Comparison of ENCODE assay signal across 22 cellular contexts in the genomic region with DNA sequence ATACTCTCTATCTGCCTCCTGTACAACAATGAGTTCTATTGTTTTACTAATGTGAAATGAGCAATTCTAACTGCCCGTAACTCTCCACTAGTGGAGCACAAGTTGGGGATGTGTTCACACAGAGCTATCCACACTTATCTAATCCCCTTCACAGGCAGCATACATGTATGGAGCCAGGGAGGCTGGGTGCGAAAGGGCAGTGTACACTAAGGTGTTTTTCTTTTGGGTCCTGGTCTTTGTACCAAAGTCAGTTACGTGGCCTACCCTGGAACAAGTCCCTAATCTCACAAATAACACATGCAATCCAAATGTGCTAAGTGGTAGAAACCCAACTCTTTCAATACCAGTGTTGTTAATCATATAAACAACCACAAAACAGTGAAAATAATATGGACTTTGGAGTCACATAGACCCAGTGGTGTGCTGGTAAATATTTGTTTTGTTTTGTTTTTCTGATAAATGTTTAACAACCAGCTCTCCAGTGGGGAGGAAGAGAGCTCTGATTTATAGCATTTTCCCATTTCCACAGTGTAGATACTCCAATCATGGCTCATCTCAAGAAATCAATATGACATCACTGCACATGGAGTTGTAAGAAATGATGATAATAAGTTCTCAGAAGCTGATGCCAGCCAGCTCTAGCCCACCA.
DNase-seq lines count a peak whose midpoint lies in the region; ATAC-seq and TF ChIP-seq lines count a peak whose summit lies in the region.
"Had no signal": no experiment of that assay in that cellular context is flagged by ENCODE, and none has a peak within 500 bp of the region (broad histone marks: within the 10 kb centered on the region; RNA-seq: fewer than 3 reads in every experiment).

No MANE protein-coding gene starts in this region.

- H3K4me1 ChIP-seq in esophagus muscularis mucosa = no peaks in the 10 kb centered on the region
- H3K4me1 ChIP-seq in right lobe of liver = peaks cover 0 to 64% (median 21%) of the 10 kb centered on the region in 4 donors
- H3K4me1 ChIP-seq in tibial artery = no peaks in the 10 kb centered on the region
- H3K4me1 ChIP-seq: BE2C had no signal

- TF ChIP-seq CTCF in 22Rv1 (IDR thresholded peaks at IDR 0.05) = no peak
- no peak for TF ChIP-seq CTCF in esophagus muscularis mucosa (IDR thresholded peaks at IDR 0.05)
- TF ChIP-seq CTCF in right lobe of liver (IDR thresholded peaks at IDR 0.05) = no peak
- TF ChIP-seq CTCF in tibial artery (IDR thresholded peaks at IDR 0.05) = no peak

- H3K4me3 ChIP-seq in esophagus muscularis mucosa (no peak overlapping the region), right lobe of liver (no peak overlapping the region), tibial artery (no peak overlapping the region)
- H3K4me3 ChIP-seq: GM12878 had no signal

- TF ChIP-seq POLR2A in esophagus muscularis mucosa (IDR thresholded peaks at IDR 0.05; ENCODE audit: low read depth) (no peak), right lobe of liver (IDR thresholded peaks at IDR 0.05) (peak; percentile 37)

- H3K27me3 ChIP-seq in esophagus muscularis mucosa = no peaks in the 10 kb centered on the region
- H3K27me3 ChIP-seq in right lobe of liver = no peaks in the 10 kb centered on the region
- no peaks in the 10 kb centered on the region for H3K27me3 ChIP-seq in tibial artery
- H3K27me3 ChIP-seq: BE2C had no signal

- TF ChIP-seq EP300 in esophagus muscularis mucosa (IDR thresholded peaks at IDR 0.05) = no peak

- no peaks in the 10 kb centered on the region for H3K36me3 ChIP-seq in esophagus muscularis mucosa
- H3K36me3 ChIP-seq in right lobe of liver = no peaks in the 10 kb centered on the region
- no peaks in the 10 kb centered on the region for H3K36me3 ChIP-seq in tibial artery
- H3K36me3 ChIP-seq: BE2C had no signal

- H3K9me3 ChIP-seq in esophagus muscularis mucosa (peaks cover 0 to 10% (median 4%) of the 10 kb centered on the region in 4 donors), right lobe of liver (no peaks in the 10 kb centered on the region), tibial artery (peaks cover 0 to 15% (median 0%) of the 10 kb centered on the region in 3 donors)

- DNase-seq in HuH-7.5 (ENCODE audit: low spot score) (peak; percentile 22), esophagus muscularis mucosa (ENCODE audit: extremely low spot score) (peak; percentile 62), right lobe of liver (peak; percentile 59 to 83 (median 73)), SIG-M5 treated with dmso at 0.1 percent for 504 hours (lab: John Stamatoyannopoulos, UW; ENCODE audit: unreplicated experiment) (no peak), tibial artery (no peak)
- DNase-seq: BE2C; CD4-positive, CD25-positive, alpha-beta regulatory T cell; DMS153; EL; GOT3; KG1; NCI-H1417; NCI-H187; NCI-H2107; NCI-H510A; NCI-H748 treated with DMSO at 0.1 percent for 48 hours; NK-92 treated with Interleukin-12 subunit alpha and Interleukin-12 subunit beta, amount 100 ng/mL, for 24 hours; Right ventricle myocardium superior had no signal

- ATAC-seq in right lobe of liver (peak; percentile 71 to 85 (median 76)), GM18909 (IDR thresholded peaks at IDR 0.05; ENCODE audit: poor library complexity, unreplicated experiment) (no peak), esophagus mucosa (no peak)
- ATAC-seq: GM12878 had no signal

- peak overlapping the region; percentile 69 for H3K27ac ChIP-seq in 22Rv1
- no peak overlapping the region for H3K27ac ChIP-seq in esophagus muscularis mucosa (replicated peaks in 1 of 4)
- peak overlapping the region; percentile 79 to 93 (median 93) for H3K27ac ChIP-seq in right lobe of liver
- H3K27ac ChIP-seq in tibial artery = no peak overlapping the region

- WGBS in esophagus muscularis mucosa = 80% methylated on average over 3 of the region's 3 CpGs
- WGBS in right lobe of liver (ENCODE audit: insufficient coverage, low coverage, low lambda C conversion rate, missing lambda C conversion rate) = 41% methylated on average over 3 of the region's 3 CpGs

- intact Hi-C loops in esophagus muscularis mucosa (cut with DNase I) (no loop called here), right lobe of liver (cut with DNase I) (no loop called here), tibial artery (cut with DNase I; ENCODE audit: low total_unique reads) (no loop called here)

Comparison
In these comparisons a context has a peak if more than half of its experiments do, and no peak if none do; other contexts are left out.
1. H3K27ac ChIP-seq: peak in 22Rv1 (single experiment) and right lobe of liver (3 of 3); none in esophagus muscularis mucosa (0 of 4) and tibial artery (0 of 2).
2. DNase-seq: peak in HuH-7.5 (single experiment), esophagus muscularis mucosa (single experiment) and right lobe of liver (3 of 3); none in SIG-M5 treated with dmso at 0.1 percent for 504 hours (single experiment) and tibial artery (0 of 2).
3. ATAC-seq: peak in right lobe of liver (4 of 4); none in GM18909 (single experiment) and esophagus mucosa (single experiment).